Comparison of ENCODE assay signal across 8 cellular contexts in the genomic region with DNA sequence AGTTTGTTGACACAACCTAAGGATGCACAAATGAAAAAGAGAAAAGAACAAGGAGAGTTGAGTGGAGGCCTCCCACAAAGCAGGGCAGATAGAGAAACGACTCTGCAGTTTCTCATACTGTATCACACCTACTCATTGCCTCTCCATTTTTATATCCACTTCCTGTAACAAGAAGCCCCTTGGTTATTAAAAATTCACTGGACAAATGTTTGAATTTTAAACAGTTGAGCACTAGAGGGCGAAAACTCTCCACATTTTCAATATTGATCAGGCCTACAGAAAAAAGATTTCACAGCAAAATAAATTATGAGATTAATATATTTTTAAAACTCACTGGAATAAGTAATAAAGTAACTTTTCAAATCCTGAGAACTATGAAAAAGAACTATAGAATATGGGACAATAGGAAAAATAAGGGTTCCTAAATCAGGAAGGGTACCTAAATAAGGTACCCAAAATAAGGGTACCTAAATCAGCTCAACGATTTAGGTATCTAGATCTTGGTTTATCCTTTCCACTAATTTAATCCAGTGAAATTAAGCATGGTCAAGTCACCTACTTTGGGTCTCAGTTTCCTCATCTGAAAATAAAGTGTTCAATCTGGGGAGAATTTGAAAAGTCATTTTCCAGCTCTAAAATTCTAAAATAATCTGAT. TPM values are rescaled to one million over a fixed set of nuclear protein-coding genes. Genes with fewer than 3 reads are reported as not detected.
DNase-seq lines count a peak whose midpoint lies in the region; ATAC-seq and TF ChIP-seq lines count a peak whose summit lies in the region.

No MANE protein-coding gene starts in this region.

- H3K4me2 ChIP-seq in DND-41 (ENCODE audit: insufficient read depth, low read length): no peak overlapping the region

- TF ChIP-seq CTCF in DND-41 (IDR thresholded peaks at IDR 0.05; ENCODE audit: borderline replicate concordance, extremely low read depth, low read length, poor library complexity, severe bottlenecking) (peak; percentile 43), RWPE1 (conservative IDR thresholded peaks at IDR 0.05; ENCODE audit: low read depth) (peak; percentile 71), fibroblast of villous mesenchyme (IDR thresholded peaks at IDR 0.05; ENCODE audit: insufficient read depth, low read depth, low read length) (peak; percentile 47), type B pancreatic cell (conservative IDR thresholded peaks at IDR 0.05) (peak; percentile 75)

- no peaks in the 10 kb centered on the region for H3K27me3 ChIP-seq in DND-41 (ENCODE audit: insufficient read depth, low read length, poor library complexity)

- H3K27ac ChIP-seq in DND-41 (ENCODE audit: low read length) (no peak overlapping the region), RWPE1 (no peak overlapping the region)

- H3K27ac Mint-ChIP-seq in type B pancreatic cell: peak overlapping the region; percentile 37

- CTCF ChIA-PET in RWPE1 (lab: Yijun Ruan, JAX): interaction anchor here (0.6 to 1.0 kb wide), 5 partner anchors 146 to 496 kb away, joined by 3 to 8 read pairs (median 3); partner anchors contain the start of gene CSNK1G1

- in situ Hi-C loops in G401 (cut with HindIII; ENCODE audit: low sequenced_read_pairs): no loop called here

- POLR2A ChIA-PET in RWPE1 (lab: Yijun Ruan, JAX; ENCODE audit: low non-redundant PET): no interaction called here

- H3K4me3 Mint-ChIP-seq in type B pancreatic cell: no peak overlapping the region

- peaks cover 18% of the 10 kb centered on the region for H3K4me1 ChIP-seq in DND-41 (ENCODE audit: insufficient read depth, low read length)

- DNase-seq in DND-41: no peak
- peak; percentile 8 for DNase-seq in HuH-7.5 (ENCODE audit: low spot score)
- peak; percentile 30 for DNase-seq in RWPE1 (ENCODE audit: low spot score)
- DNase-seq in fibroblast of villous mesenchyme (ENCODE audit: low read depth): peak; percentile 66
- DNase-seq in type B pancreatic cell (ENCODE audit: extremely low spot score, unreplicated experiment): no peak
- no peak for DNase-seq in G401 (ENCODE audit: low spot score)
- no peak for DNase-seq in cerebellar cortex (ENCODE audit: low spot score)

- H3K9me3 Mint-ChIP-seq in type B pancreatic cell: no peaks in the 10 kb centered on the region

- no peaks in the 10 kb centered on the region for H3K27me3 Mint-ChIP-seq in type B pancreatic cell

- H3K9me3 ChIP-seq in DND-41 (ENCODE audit: insufficient read depth, low read length, severe bottlenecking): no peaks in the 10 kb centered on the region

- H3K4me1 Mint-ChIP-seq in type B pancreatic cell (ENCODE audit: unreplicated experiment): no peaks in the 10 kb centered on the region

- H3K9ac ChIP-seq in DND-41 (ENCODE audit: low read depth, low read length): no peak overlapping the region

- H3K36me3 Mint-ChIP-seq in type B pancreatic cell: no peaks in the 10 kb centered on the region

- H4K20me1 ChIP-seq in DND-41 (ENCODE audit: insufficient read depth, low read length): no peaks in the 10 kb centered on the region

- no peak overlapping the region for H3K4me3 ChIP-seq in DND-41 (ENCODE audit: low read depth in 1 of 2, low read length in 2 of 2)
- H3K4me3 ChIP-seq in fibroblast of villous mesenchyme (ENCODE audit: low read depth, low read length): no peak overlapping the region

- no peak overlapping the region for H2AFZ ChIP-seq in DND-41 (ENCODE audit: low read depth, low read length)

- ATAC-seq in DND-41 (ENCODE audit: insufficient read depth, low read depth) (no peak; the same call in 2 of the 3 replicates), HG02623 (IDR thresholded peaks at IDR 0.05; ENCODE audit: unreplicated experiment) (no peak)

- H3K36me3 ChIP-seq in DND-41 (ENCODE audit: insufficient read depth, low read length): peaks cover 19% of the 10 kb centered on the region; the same call in 1 of the 2 replicates

- no peaks in the 10 kb centered on the region for H3K79me2 ChIP-seq in DND-41 (ENCODE audit: insufficient read depth, low read length)

RNA-seq across cellular contexts. Expression of gene PPIB, which starts 47.0 kb away (rescaled TPM):
- 654 and 959 TPM in 2 replicates for total RNA-seq in fibroblast of villous mesenchyme
- 551 and 606 TPM in 2 replicates for total RNA-seq in type B pancreatic cell (ENCODE audit: low replicate concordance)
- total RNA-seq in G401 (2014; rRNA removed; shearing (Covaris generic)): 580 and 591 TPM in 2 replicates

RNA-seq across cellular contexts. Expression of gene SNX22, which starts 58.3 kb away (rescaled TPM):
- total RNA-seq in fibroblast of villous mesenchyme: under 0.01 and 0.32 TPM in 2 replicates
- 1.3 and 2.7 TPM in 2 replicates for total RNA-seq in type B pancreatic cell (ENCODE audit: low replicate concordance)
- total RNA-seq in G401 (2014; rRNA removed; shearing (Covaris generic)): 18.2 and 24.7 TPM in 2 replicates

Comparison
In these comparisons a context has a peak if more than half of its experiments do, and no peak if none do; other contexts are left out.
1. DNase-seq: peak in HuH-7.5 (single experiment), RWPE1 (single experiment) and fibroblast of villous mesenchyme (single experiment); none in DND-41 (single experiment), type B pancreatic cell (single experiment), G401 (single experiment) and cerebellar cortex (single experiment).
2. Peak in every context shown above with its lines, with median percentiles within 50 percentile points of each other: CTCF ChIP-seq.